Comparison of ENCODE assay signal across 1 cellular context in the genomic region with DNA sequence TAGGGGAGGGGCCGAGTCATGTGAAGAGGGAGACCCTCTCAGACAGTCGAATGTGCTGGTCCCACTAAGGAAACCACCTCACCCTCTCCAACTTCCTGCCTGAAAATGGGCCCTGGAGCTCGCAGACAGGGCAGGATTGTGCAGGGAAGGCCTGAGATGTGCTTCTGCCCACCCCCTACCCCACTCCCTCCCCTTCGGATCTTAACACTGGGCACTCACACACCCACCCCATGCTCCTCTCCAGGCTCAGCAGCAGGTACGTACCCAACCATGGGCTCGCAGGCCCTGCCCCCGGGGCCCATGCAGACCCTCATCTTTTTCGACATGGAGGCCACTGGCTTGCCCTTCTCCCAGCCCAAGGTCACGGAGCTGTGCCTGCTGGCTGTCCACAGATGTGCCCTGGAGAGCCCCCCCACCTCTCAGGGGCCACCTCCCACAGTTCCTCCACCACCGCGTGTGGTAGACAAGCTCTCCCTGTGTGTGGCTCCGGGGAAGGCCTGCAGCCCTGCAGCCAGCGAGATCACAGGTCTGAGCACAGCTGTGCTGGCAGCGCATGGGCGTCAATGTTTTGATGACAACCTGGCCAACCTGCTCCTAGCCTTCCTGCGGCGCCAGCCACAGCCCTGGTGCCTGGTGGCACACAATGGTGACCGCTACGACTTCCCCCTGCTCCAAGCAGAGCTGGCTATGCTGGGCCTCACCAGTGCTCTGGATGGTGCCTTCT.
TF ChIP-seq lines count a peak whose summit lies in the region.

No MANE protein-coding gene starts in this region.

TF ChIP-seq in GM23338, 12 proteins besides CTCF, POLR2A, EP300 and RAD21:
- TF ChIP-seq ZNF114 (CRISPR knock-in tag; IDR thresholded peaks at IDR 0.05) (no peak), NANOG (IDR thresholded peaks at IDR 0.05; ENCODE audit: borderline replicate concordance) (no peak), JUNB (IDR thresholded peaks at IDR 0.05; ENCODE audit: unreplicated experiment) (no peak), CREB1 (CRISPR knock-in tag; IDR thresholded peaks at IDR 0.05; ENCODE audit: low read depth) (no peak), POLR2AphosphoS5 (IDR thresholded peaks at IDR 0.05; ENCODE audit: low read depth) (no peak; the same call in 1 of the 2 replicates), ZNF331 (CRISPR knock-in tag; IDR thresholded peaks at IDR 0.05; ENCODE audit: low read depth) (no peak), STAT1 (IDR thresholded peaks at IDR 0.05; ENCODE audit: unreplicated experiment) (no peak), EZH2 (IDR thresholded peaks at IDR 0.05; ENCODE audit: low read depth, unreplicated experiment) (no peak)
- TF ChIP-seq, protein P1, sequence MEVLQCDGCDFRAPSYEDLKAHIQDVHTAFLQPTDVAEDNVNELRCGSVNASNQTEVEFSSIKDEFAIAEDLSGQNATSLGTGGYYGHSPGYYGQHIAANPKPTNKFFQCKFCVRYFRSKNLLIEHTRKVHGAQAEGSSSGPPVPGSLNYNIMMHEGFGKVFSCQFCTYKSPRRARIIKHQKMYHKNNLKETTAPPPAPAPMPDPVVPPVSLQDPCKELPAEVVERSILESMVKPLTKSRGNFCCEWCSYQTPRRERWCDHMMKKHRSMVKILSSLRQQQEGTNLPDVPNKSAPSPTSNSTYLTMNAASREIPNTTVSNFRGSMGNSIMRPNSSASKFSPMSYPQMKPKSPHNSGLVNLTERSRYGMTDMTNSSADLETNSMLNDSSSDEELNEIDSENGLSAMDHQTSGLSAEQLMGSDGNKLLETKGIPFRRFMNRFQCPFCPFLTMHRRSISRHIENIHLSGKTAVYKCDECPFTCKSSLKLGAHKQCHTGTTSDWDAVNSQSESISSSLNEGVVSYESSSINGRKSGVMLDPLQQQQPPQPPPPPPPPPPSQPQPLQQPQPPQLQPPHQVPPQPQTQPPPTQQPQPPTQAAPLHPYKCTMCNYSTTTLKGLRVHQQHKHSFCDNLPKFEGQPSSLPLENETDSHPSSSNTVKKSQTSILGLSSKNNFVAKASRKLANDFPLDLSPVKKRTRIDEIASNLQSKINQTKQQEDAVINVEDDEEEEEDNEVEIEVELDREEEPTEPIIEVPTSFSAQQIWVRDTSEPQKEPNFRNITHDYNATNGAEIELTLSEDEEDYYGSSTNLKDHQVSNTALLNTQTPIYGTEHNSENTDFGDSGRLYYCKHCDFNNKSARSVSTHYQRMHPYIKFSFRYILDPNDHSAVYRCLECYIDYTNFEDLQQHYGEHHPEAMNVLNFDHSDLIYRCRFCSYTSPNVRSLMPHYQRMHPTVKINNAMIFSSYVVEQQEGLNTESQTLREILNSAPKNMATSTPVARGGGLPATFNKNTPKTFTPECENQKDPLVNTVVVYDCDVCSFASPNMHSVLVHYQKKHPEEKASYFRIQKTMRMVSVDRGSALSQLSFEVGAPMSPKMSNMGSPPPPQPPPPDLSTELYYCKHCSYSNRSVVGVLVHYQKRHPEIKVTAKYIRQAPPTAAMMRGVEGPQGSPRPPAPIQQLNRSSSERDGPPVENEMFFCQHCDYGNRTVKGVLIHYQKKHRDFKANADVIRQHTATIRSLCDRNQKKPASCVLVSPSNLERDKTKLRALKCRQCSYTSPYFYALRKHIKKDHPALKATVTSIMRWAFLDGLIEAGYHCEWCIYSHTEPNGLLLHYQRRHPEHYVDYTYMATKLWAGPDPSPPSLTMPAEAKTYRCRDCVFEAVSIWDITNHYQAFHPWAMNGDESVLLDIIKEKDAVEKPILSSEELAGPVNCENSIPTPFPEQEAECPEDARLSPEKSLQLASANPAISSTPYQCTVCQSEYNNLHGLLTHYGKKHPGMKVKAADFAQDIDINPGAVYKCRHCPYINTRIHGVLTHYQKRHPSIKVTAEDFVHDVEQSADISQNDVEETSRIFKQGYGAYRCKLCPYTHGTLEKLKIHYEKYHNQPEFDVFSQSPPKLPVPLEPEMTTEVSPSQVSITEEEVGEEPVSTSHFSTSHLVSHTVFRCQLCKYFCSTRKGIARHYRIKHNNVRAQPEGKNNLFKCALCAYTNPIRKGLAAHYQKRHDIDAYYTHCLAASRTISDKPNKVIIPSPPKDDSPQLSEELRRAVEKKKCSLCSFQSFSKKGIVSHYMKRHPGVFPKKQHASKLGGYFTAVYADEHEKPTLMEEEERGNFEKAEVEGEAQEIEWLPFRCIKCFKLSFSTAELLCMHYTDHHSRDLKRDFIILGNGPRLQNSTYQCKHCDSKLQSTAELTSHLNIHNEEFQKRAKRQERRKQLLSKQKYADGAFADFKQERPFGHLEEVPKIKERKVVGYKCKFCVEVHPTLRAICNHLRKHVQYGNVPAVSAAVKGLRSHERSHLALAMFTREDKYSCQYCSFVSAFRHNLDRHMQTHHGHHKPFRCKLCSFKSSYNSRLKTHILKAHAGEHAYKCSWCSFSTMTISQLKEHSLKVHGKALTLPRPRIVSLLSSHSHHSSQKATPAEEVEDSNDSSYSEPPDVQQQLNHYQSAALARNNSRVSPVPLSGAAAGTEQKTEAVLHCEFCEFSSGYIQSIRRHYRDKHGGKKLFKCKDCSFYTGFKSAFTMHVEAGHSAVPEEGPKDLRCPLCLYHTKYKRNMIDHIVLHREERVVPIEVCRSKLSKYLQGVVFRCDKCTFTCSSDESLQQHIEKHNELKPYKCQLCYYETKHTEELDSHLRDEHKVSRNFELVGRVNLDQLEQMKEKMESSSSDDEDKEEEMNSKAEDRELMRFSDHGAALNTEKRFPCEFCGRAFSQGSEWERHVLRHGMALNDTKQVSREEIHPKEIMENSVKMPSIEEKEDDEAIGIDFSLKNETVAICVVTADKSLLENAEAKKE (CRISPR knock-in tag; IDR thresholded peaks at IDR 0.05), result no peak
- TF ChIP-seq, protein P2, sequence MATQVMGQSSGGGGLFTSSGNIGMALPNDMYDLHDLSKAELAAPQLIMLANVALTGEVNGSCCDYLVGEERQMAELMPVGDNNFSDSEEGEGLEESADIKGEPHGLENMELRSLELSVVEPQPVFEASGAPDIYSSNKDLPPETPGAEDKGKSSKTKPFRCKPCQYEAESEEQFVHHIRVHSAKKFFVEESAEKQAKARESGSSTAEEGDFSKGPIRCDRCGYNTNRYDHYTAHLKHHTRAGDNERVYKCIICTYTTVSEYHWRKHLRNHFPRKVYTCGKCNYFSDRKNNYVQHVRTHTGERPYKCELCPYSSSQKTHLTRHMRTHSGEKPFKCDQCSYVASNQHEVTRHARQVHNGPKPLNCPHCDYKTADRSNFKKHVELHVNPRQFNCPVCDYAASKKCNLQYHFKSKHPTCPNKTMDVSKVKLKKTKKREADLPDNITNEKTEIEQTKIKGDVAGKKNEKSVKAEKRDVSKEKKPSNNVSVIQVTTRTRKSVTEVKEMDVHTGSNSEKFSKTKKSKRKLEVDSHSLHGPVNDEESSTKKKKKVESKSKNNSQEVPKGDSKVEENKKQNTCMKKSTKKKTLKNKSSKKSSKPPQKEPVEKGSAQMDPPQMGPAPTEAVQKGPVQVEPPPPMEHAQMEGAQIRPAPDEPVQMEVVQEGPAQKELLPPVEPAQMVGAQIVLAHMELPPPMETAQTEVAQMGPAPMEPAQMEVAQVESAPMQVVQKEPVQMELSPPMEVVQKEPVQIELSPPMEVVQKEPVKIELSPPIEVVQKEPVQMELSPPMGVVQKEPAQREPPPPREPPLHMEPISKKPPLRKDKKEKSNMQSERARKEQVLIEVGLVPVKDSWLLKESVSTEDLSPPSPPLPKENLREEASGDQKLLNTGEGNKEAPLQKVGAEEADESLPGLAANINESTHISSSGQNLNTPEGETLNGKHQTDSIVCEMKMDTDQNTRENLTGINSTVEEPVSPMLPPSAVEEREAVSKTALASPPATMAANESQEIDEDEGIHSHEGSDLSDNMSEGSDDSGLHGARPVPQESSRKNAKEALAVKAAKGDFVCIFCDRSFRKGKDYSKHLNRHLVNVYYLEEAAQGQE (IDR thresholded peaks at IDR 0.05; ENCODE audit: unreplicated experiment), result no peak
